8 cellular contexts compared by ENCODE assay signal in genomic region chr5:115601709-115602584, GRCh38. TPM values are rescaled to one million over a fixed set of nuclear protein-coding genes. Genes with fewer than 3 reads are reported as not detected.
A peak's percentile ranks its signal among the peaks of the same experiment; 100 is the strongest.
DNase-seq lines count a peak whose midpoint lies in the region; ATAC-seq and TF ChIP-seq lines count a peak whose summit lies in the region.

A gene with protein sequence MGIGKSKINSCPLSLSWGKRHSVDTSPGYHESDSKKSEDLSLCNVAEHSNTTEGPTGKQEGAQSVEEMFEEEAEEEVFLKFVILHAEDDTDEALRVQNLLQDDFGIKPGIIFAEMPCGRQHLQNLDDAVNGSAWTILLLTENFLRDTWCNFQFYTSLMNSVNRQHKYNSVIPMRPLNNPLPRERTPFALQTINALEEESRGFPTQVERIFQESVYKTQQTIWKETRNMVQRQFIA (minus strand): TSS chr5:115602479. CDS start chr5:115581256, 21,223 bp downstream.

- peak within 1 kb of the TSS; percentile 65 to 95 (median 88) for H3K4me3 ChIP-seq in Peyer's patch
- H3K4me3 ChIP-seq in urinary bladder (ENCODE audit: low read depth, low read length): peak within 1 kb of the TSS; percentile 79

- H3K36me3 ChIP-seq in Peyer's patch (no peaks in the 10 kb centered on the region), urinary bladder (ENCODE audit: insufficient read depth) (peaks cover 2% of the 10 kb centered on the region)

- peak in 4 of 6 experiments; percentile 6 to 29 (median 13) for TF ChIP-seq CTCF in Peyer's patch (IDR thresholded peaks at IDR 0.05)

- peak; percentile 81 for ATAC-seq in GM18867 (IDR thresholded peaks at IDR 0.05; ENCODE audit: unreplicated experiment)
- ATAC-seq in HG03060 (IDR thresholded peaks at IDR 0.05; ENCODE audit: low read depth, unreplicated experiment): peak; percentile 65
- peak; percentile 88 to 92 for ATAC-seq in activated naive CD4-positive, alpha-beta T cell treated with anti-CD3 and anti-CD28 coated beads, Interleukin-2, amount 50 U/mL, for 72 hours

- peaks cover 4 to 15% of the 10 kb centered on the region in 2 donors for H3K36me3 Mint-ChIP-seq in activated naive CD4-positive, alpha-beta T cell treated with anti-CD3 and anti-CD28 coated beads, Interleukin-2, amount 50 U/mL, for 72 hours

- H3K9me3 Mint-ChIP-seq in activated naive CD4-positive, alpha-beta T cell treated with anti-CD3 and anti-CD28 coated beads, Interleukin-2, amount 50 U/mL, for 72 hours: no peaks in the 10 kb centered on the region

- peak within 1 kb of the TSS; percentile 33 to 53 for H3K27ac Mint-ChIP-seq in activated naive CD4-positive, alpha-beta T cell treated with anti-CD3 and anti-CD28 coated beads, Interleukin-2, amount 50 U/mL, for 72 hours

- peak; percentile 92 for DNase-seq in AG08395 (ENCODE audit: low spot score)
- DNase-seq in Peyer's patch: peak; percentile 69 to 85 (median 83)
- DNase-seq in activated naive CD4-positive, alpha-beta T cell treated with anti-CD3 and anti-CD28 coated beads, Interleukin-2, amount 50 U/mL, for 72 hours (ENCODE audit: low spot score in 2 of 2): peak; percentile 60 to 88
- peak; percentile 89 for DNase-seq in cardiac septum (ENCODE audit: low spot score)
- peak; percentile 54 to 96 (median 68) for DNase-seq in posterior cingulate gyrus

- H3K27me3 ChIP-seq in Peyer's patch: no peaks in the 10 kb centered on the region

- H3K27ac ChIP-seq in Peyer's patch (peak within 1 kb of the TSS; percentile 90 to 94 (median 91)), urinary bladder (ENCODE audit: low read depth) (peak within 1 kb of the TSS; percentile 73)

- WGBS in urinary bladder: under 1% methylated on average over 71 of the region's 71 CpGs

- no peaks in the 10 kb centered on the region for H3K9me3 ChIP-seq in Peyer's patch

- peak in 1 of 2 donors; percentile 30 for TF ChIP-seq POLR2A in Peyer's patch (IDR thresholded peaks at IDR 0.05)

- H3K4me1 ChIP-seq in Peyer's patch (peaks cover 0 to 20% (median 3%) of the 10 kb centered on the region in 4 donors), urinary bladder (ENCODE audit: insufficient read depth) (no peaks in the 10 kb centered on the region)

- intact Hi-C loops in cardiac septum (cut with DNase I): no loop called here
- intact Hi-C loops in posterior cingulate gyrus (cut with DNase I): loop anchor here (2.0 kb wide), 1 partner anchor 23 kb away; no protein-coding TSS in a partner anchor

RNA-seq across cellular contexts. Expression of the gene that starts here (rescaled TPM):
- total RNA-seq in Peyer's patch (1 to 10 TPM in 1 of 4 donors, under 1 TPM in 1, not detected in 2; 0.80 to 3.3 TPM), cardiac septum (2.0 TPM), urinary bladder (11.9 TPM)
- total RNA-seq in activated naive CD4-positive, alpha-beta T cell treated with anti-CD3 and anti-CD28 coated beads, Interleukin-2, amount 50 U/mL, for 72 hours: under 1 TPM; 0.66 to 0.91 TPM
- 3.0 TPM for polyA plus RNA-seq in urinary bladder

Comparison
In these comparisons a context has a peak if more than half of its experiments do, and no peak if none do; other contexts are left out.
1. Peak in every context shown above with its lines: DNase-seq, ATAC-seq, H3K4me3 ChIP-seq and H3K27ac ChIP-seq.
2. Peak in DNase-seq and ATAC-seq in activated naive CD4-positive, alpha-beta T cell treated with anti-CD3 and anti-CD28 coated beads, Interleukin-2, amount 50 U/mL, for 72 hours; RNA of the gene not detected or under 1 TPM.